In the genomic region with DNA sequence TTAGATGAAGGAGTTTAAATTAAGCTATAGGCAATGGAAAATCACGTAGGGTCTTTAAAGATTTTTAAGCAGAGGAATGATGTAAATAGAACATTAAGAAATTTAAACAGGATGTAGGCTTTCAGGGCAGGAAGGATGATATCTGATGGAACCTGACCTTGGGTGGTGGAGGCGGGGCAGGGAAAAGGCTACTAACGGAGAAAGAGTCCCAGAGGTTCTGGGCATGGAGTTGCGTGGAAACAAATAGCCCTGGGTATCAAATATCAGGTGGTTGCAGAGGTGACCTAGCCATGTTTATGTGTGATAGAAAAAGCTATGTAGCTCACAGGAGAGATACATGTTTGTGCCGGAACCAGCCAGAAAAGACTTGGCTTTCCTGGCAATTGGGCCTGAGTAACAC, we compare ENCODE assay signal across 1 cellular context.
TF ChIP-seq lines count a peak whose summit lies in the region.

No MANE protein-coding gene starts in this region.

TF ChIP-seq in IMR-90, 13 proteins besides CTCF, POLR2A, EP300 and RAD21:
- TF ChIP-seq CHD1 (IDR thresholded peaks at IDR 0.05; ENCODE audit: low read depth, low read length) (no peak), MXI1 (IDR thresholded peaks at IDR 0.05; ENCODE audit: borderline replicate concordance, low read depth, low read length) (no peak), MAZ (IDR thresholded peaks at IDR 0.05; ENCODE audit: borderline replicate concordance, low read depth, low read length) (no peak), CEBPB (IDR thresholded peaks at IDR 0.05; ENCODE audit: low read depth, low read length) (no peak), MAFK (IDR thresholded peaks at IDR 0.05; ENCODE audit: low read depth, low read length) (no peak), RCOR1 (IDR thresholded peaks at IDR 0.05; ENCODE audit: insufficient replicate concordance, low read length) (no peak), FOS (IDR thresholded peaks at IDR 0.05; ENCODE audit: low read depth, low read length) (no peak), BHLHE40 (IDR thresholded peaks at IDR 0.05; ENCODE audit: low read depth, low read length) (no peak), NFE2L2 (IDR thresholded peaks at IDR 0.05; ENCODE audit: low read depth, low read length) (no peak), RFX5 (IDR thresholded peaks at IDR 0.05; ENCODE audit: low read depth, low read length) (no peak), SMC3 (IDR thresholded peaks at IDR 0.05; ENCODE audit: low read depth, low read length) (no peak)
- TF ChIP-seq, protein P1, sequence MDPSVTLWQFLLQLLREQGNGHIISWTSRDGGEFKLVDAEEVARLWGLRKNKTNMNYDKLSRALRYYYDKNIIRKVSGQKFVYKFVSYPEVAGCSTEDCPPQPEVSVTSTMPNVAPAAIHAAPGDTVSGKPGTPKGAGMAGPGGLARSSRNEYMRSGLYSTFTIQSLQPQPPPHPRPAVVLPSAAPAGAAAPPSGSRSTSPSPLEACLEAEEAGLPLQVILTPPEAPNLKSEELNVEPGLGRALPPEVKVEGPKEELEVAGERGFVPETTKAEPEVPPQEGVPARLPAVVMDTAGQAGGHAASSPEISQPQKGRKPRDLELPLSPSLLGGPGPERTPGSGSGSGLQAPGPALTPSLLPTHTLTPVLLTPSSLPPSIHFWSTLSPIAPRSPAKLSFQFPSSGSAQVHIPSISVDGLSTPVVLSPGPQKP (IDR thresholded peaks at IDR 0.05; ENCODE audit: borderline replicate concordance, low read depth, low read length): no peak
- TF ChIP-seq, protein P2, sequence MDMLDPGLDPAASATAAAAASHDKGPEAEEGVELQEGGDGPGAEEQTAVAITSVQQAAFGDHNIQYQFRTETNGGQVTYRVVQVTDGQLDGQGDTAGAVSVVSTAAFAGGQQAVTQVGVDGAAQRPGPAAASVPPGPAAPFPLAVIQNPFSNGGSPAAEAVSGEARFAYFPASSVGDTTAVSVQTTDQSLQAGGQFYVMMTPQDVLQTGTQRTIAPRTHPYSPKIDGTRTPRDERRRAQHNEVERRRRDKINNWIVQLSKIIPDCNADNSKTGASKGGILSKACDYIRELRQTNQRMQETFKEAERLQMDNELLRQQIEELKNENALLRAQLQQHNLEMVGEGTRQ (IDR thresholded peaks at IDR 0.05; ENCODE audit: low read depth, low read length): no peak
TF ChIP-seq in IMR-90: peak in this region for 0.
